Comparison of ENCODE assay signal across 1 cellular context in genomic region chr9:121748080-121748479, GRCh38.
A peak's percentile ranks its signal among the peaks of the same experiment; 100 is the strongest.
TF ChIP-seq lines count a peak whose summit lies in the region.

No MANE protein-coding gene starts in this region.

TF ChIP-seq in IMR-90, 13 proteins besides CTCF, POLR2A, EP300 and RAD21 (continued from another document):
- TF ChIP-seq USF2 (IDR thresholded peaks at IDR 0.05; ENCODE audit: low read depth, low read length), result peak; percentile 49; the same call in 1 of the 2 replicates
